ENCODE assay signal across 8 cellular contexts in the genomic region with DNA sequence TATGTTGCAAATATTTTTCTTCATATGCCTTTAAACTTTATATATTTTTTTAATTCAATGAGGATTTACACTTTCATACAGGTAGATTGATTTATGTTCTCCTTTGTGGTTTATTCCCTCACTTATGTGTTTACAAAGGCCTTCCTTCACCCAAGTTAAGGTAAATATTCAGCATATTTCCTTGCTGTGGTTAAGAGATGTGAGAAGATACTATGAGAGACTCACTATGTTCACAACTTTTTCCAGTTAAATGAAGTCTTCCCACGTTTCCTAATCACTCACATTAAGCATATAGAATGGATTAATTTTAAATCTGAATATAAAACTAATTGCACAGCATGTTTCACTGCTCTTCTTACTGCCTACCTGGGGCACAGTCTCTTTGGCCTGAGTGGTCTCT. TPM values are rescaled to one million over a fixed set of nuclear protein-coding genes. Genes with fewer than 3 reads are reported as not detected.
DNase-seq lines count a peak whose midpoint lies in the region; TF ChIP-seq lines count a peak whose summit lies in the region.

No MANE protein-coding gene starts in this region.

- H3F3A ChIP-seq in OCI-LY1 (ENCODE audit: insufficient read depth, low read length): no peaks in the 10 kb centered on the region

- H3K27me3 ChIP-seq in OCI-LY1 (ENCODE audit: insufficient read depth, low read length) (no peaks in the 10 kb centered on the region), parathyroid adenoma (ENCODE audit: control insufficient read depth, insufficient read depth, low read length) (no peaks in the 10 kb centered on the region)

- H3K4me1 ChIP-seq in OCI-LY1 (ENCODE audit: insufficient read depth, low read length, severe bottlenecking) (peaks cover 19% of the 10 kb centered on the region), parathyroid adenoma (peaks cover 2% of the 10 kb centered on the region)

- H3K4me3 Mint-ChIP-seq in endothelial cell (ENCODE audit: unreplicated experiment): peak overlapping the region; percentile 89

- DNase-seq in GM12864 (ENCODE audit: low read depth) (no peak), endothelial cell (ENCODE audit: low spot score) (no peak), mesenteric fat pad (ENCODE audit: low spot score) (no peak), dermis blood vessel endothelial cell (no peak), amygdala (lab: John Stamatoyannopoulos, UW) (no peak), cortex of kidney (lab: John Stamatoyannopoulos, UW) (no peak)

- H3K9me2 ChIP-seq in OCI-LY1 (ENCODE audit: low read depth, low read length): no peaks in the 10 kb centered on the region

- H3K4me2 ChIP-seq in OCI-LY1 (ENCODE audit: low read length): peak overlapping the region; percentile 78
- H3K4me2 ChIP-seq in parathyroid adenoma (ENCODE audit: low read length): peak overlapping the region; percentile 97

- H3K27ac Mint-ChIP-seq in endothelial cell (ENCODE audit: unreplicated experiment): no peak overlapping the region

- H3K4me3 ChIP-seq in GM12864 (ENCODE audit: low read depth, low read length) (peak overlapping the region; percentile 92), OCI-LY1 (ENCODE audit: low read depth, low read length, poor library complexity, severe bottlenecking) (peak overlapping the region; percentile 59), parathyroid adenoma (ENCODE audit: low read depth, low read length) (peak overlapping the region; percentile 69)

- H3K36me3 Mint-ChIP-seq in endothelial cell (ENCODE audit: low read depth, unreplicated experiment): no peaks in the 10 kb centered on the region

- no peaks in the 10 kb centered on the region for H3K79me2 ChIP-seq in OCI-LY1 (ENCODE audit: insufficient read depth, low read length)
- peaks cover 5% of the 10 kb centered on the region for H3K79me2 ChIP-seq in parathyroid adenoma

- peaks cover 2% of the 10 kb centered on the region for H3K27me3 Mint-ChIP-seq in endothelial cell (ENCODE audit: unreplicated experiment)

- H3K9me3 ChIP-seq in OCI-LY1 (ENCODE audit: low read length) (no peaks in the 10 kb centered on the region), parathyroid adenoma (ENCODE audit: control insufficient read depth, low read length) (no peaks in the 10 kb centered on the region)

- H3K4me1 Mint-ChIP-seq in endothelial cell (ENCODE audit: unreplicated experiment): peaks cover 35% of the 10 kb centered on the region

- H3K9me3 Mint-ChIP-seq in endothelial cell (ENCODE audit: unreplicated experiment): no peaks in the 10 kb centered on the region

- H4K20me1 ChIP-seq in OCI-LY1 (ENCODE audit: insufficient read depth, low read length): no peaks in the 10 kb centered on the region

- H2AFZ ChIP-seq in OCI-LY1 (ENCODE audit: low read length) (no peak overlapping the region), parathyroid adenoma (peak overlapping the region; percentile 99)

- peak overlapping the region; percentile 61; the same call in 1 of the 2 replicates for H3K9ac ChIP-seq in OCI-LY1 (ENCODE audit: low read length)
- peak overlapping the region; percentile 46 for H3K9ac ChIP-seq in parathyroid adenoma

- TF ChIP-seq CTCF in GM12864 (IDR thresholded peaks at IDR 0.05; ENCODE audit: low read depth, low read length, missing control alignments) (no peak), OCI-LY1 (IDR thresholded peaks at IDR 0.05; ENCODE audit: low read length) (no peak), endothelial cell (IDR thresholded peaks at IDR 0.05; ENCODE audit: unreplicated experiment) (no peak), parathyroid adenoma (IDR thresholded peaks at IDR 0.05) (no peak)

- no peak overlapping the region for H3K27ac ChIP-seq in OCI-LY1 (ENCODE audit: low read depth, low read length, poor library complexity, severe bottlenecking)
- H3K27ac ChIP-seq in parathyroid adenoma: peak overlapping the region; percentile 71

- H3K36me3 ChIP-seq in OCI-LY1 (ENCODE audit: insufficient read depth, low read length) (no peaks in the 10 kb centered on the region), parathyroid adenoma (ENCODE audit: control insufficient read depth, insufficient read depth, low read length) (no peaks in the 10 kb centered on the region)

RNA-seq across cellular contexts. Expression of gene PECR, which starts 0.6 kb away (rescaled TPM):
- total RNA-seq in endothelial cell (ENCODE audit: unreplicated experiment): 8.4 TPM
- 32.4 TPM for total RNA-seq in mesenteric fat pad
- total RNA-seq in dermis blood vessel endothelial cell: 10.2 and 18.9 TPM in 2 replicates

RNA-seq across cellular contexts. Expression of gene TMEM169, which starts 0.7 kb away (rescaled TPM):
- total RNA-seq in endothelial cell (ENCODE audit: unreplicated experiment) (3.2 TPM), mesenteric fat pad (0.45 TPM), dermis blood vessel endothelial cell (0.37 and 0.85 TPM in 2 replicates)

RNA-seq across cellular contexts. Expression of gene XRCC5, which starts 28.1 kb away (rescaled TPM):
- total RNA-seq in endothelial cell (ENCODE audit: unreplicated experiment) (365 TPM), mesenteric fat pad (213 TPM), dermis blood vessel endothelial cell (272 and 383 TPM in 2 replicates)
